27 cellular contexts compared by ENCODE assay signal in genomic region chr16:2484898-2485508, GRCh38. TPM values are rescaled to one million over a fixed set of nuclear protein-coding genes. Genes with fewer than 3 reads are reported as not detected.
DNase-seq lines count a peak whose midpoint lies in the region; ATAC-seq and TF ChIP-seq lines count a peak whose summit lies in the region.
"Had no signal": no experiment of that assay in that cellular context is flagged by ENCODE, and none has a peak within 500 bp of the region (broad histone marks: within the 10 kb centered on the region; RNA-seq: fewer than 3 reads in every experiment).

No MANE protein-coding gene starts in this region.

- WGBS in right cardiac atrium: 85% methylated on average over 13 of the region's 13 CpGs
- WGBS in heart right ventricle, 2 donors: 86% methylated on average over 13 of the region's 13 CpGs

- DNase-seq in right cardiac atrium (peak in 2 of 3 donors; percentile 25 to 50), heart right ventricle (no peak), naive B cell (no peak), Caco-2 (no peak), NCI-H2107 (lab: John Stamatoyannopoulos, UW) (no peak), activated gamma-delta T cell (lab: John Stamatoyannopoulos, UW) (no peak)
- DNase-seq: activated CD4-positive, CD25-positive, alpha-beta regulatory T cell treated with anti-CD3 and anti-CD28 coated beads, Interleukin-2, amount 50 U/mL, for 72 hours; activated CD8-positive, alpha-beta memory T cell treated with anti-CD3 and anti-CD28 coated beads for 24 hours; activated naive CD4-positive, alpha-beta T cell treated with Interleukin-2 at 50 U/mL for 16 hours; activated T-cell treated with anti-CD3 and anti-CD28 coated beads, Interleukin-2, amount 50 U/mL, for 24 hours; anterior cingulate cortex; CD4-positive, CD25-positive, alpha-beta regulatory T cell; DMS153; mesendoderm; NCI-H1930; NCI-H345; NCI-H774; OCI-M1; sigmoid colon; stimulated activated CD8-positive, alpha-beta memory T cell treated with anti-CD3 and anti-CD28 coated beads, Interleukin-4, amount 100 ng/mL, for 48 hours had no signal

- H3K4me1 Mint-ChIP-seq in dendritic cell treated with granulocyte-macrophage colony-stimulating factor and Interleukin-4, amounts not matched to agents 40 ng/mL and 50 ng/mL, for 4 days (ENCODE audit: low read depth): peaks cover 66% of the 10 kb centered on the region
- peaks cover 19 to 34% (median 21%) of the 10 kb centered on the region in 3 donors for H3K4me1 Mint-ChIP-seq in naive B cell
- H3K4me1 Mint-ChIP-seq in Caco-2 (ENCODE audit: low read depth, unreplicated experiment): peaks cover 17% of the 10 kb centered on the region

- H3K36me3 ChIP-seq in heart right ventricle: no peaks in the 10 kb centered on the region
- H3K36me3 ChIP-seq in Caco-2 (ENCODE audit: control insufficient read depth, insufficient read depth, low read length): no peaks in the 10 kb centered on the region
- H3K36me3 ChIP-seq: HAP-1 had no signal

- H3K27me3 ChIP-seq in right cardiac atrium (ENCODE audit: control insufficient read depth, insufficient read depth) (no peaks in the 10 kb centered on the region), heart right ventricle (no peaks in the 10 kb centered on the region), Caco-2 (replicated peaks; ENCODE audit: control insufficient read depth, insufficient read depth, low read length) (no peaks in the 10 kb centered on the region)
- H3K27me3 ChIP-seq: sigmoid colon had no signal

- H3K4me3 ChIP-seq in right cardiac atrium (ENCODE audit: low read length) (no peak overlapping the region), heart right ventricle (no peak overlapping the region), Caco-2 (ENCODE audit: low read depth, low read length) (no peak overlapping the region)
- H3K4me3 ChIP-seq: GM12878, HAP-1, sigmoid colon had no signal

- BruUV-seq in Caco-2 (replicated peaks; lab: Mats Ljungman, UMichigan): no TSS peak

- no peaks in the 10 kb centered on the region for H3K4me1 ChIP-seq in right cardiac atrium (ENCODE audit: control insufficient read depth, insufficient read depth, low read length)
- H3K4me1 ChIP-seq in heart right ventricle: peaks cover 6 to 45% (median 29%) of the 10 kb centered on the region in 9 donors
- no peaks in the 10 kb centered on the region for H3K4me1 ChIP-seq in Caco-2
- H3K4me1 ChIP-seq: HAP-1, parathyroid adenoma had no signal

- peaks cover 19% of the 10 kb centered on the region for H3K36me3 Mint-ChIP-seq in dendritic cell treated with granulocyte-macrophage colony-stimulating factor and Interleukin-4, amounts not matched to agents 40 ng/mL and 50 ng/mL, for 4 days (ENCODE audit: low read depth)
- H3K36me3 Mint-ChIP-seq in naive B cell (no peaks in the 10 kb centered on the region), Caco-2 (ENCODE audit: insufficient read depth, unreplicated experiment) (peaks cover 9% of the 10 kb centered on the region)
- H3K36me3 Mint-ChIP-seq: CD4-positive, CD25-positive, alpha-beta regulatory T cell had no signal

- CTCF ChIA-PET in Caco-2 (lab: Charles Lee): interaction anchor here (1.6 kb wide), 1 partner anchor 11 kb away, joined by 4 read pairs; no protein-coding TSS in a partner anchor

- H3K27me3 Mint-ChIP-seq in dendritic cell treated with granulocyte-macrophage colony-stimulating factor and Interleukin-4, amounts not matched to agents 40 ng/mL and 50 ng/mL, for 4 days: peaks cover 6% of the 10 kb centered on the region
- H3K27me3 Mint-ChIP-seq in naive B cell: no peaks in the 10 kb centered on the region
- H3K27me3 Mint-ChIP-seq in Caco-2 (ENCODE audit: insufficient read depth, unreplicated experiment): no peaks in the 10 kb centered on the region
- H3K27me3 Mint-ChIP-seq: activated T-cell treated with anti-CD3 and anti-CD28 coated beads, Interleukin-2, amount 50 U/mL, for 24 hours; CD4-positive, CD25-positive, alpha-beta regulatory T cell; central memory CD8-positive, alpha-beta T cell had no signal

- H3K9me3 Mint-ChIP-seq in dendritic cell treated with granulocyte-macrophage colony-stimulating factor and Interleukin-4, amounts not matched to agents 40 ng/mL and 50 ng/mL, for 4 days: no peaks in the 10 kb centered on the region
- H3K9me3 Mint-ChIP-seq in naive B cell (no peaks in the 10 kb centered on the region), Caco-2 (ENCODE audit: unreplicated experiment) (no peaks in the 10 kb centered on the region)
- H3K9me3 Mint-ChIP-seq: activated T-cell treated with anti-CD3 and anti-CD28 coated beads, Interleukin-2, amount 50 U/mL, for 24 hours; CD4-positive, CD25-positive, alpha-beta regulatory T cell; central memory CD8-positive, alpha-beta T cell had no signal

- peak overlapping the region; percentile 92 for H3K27ac Mint-ChIP-seq in dendritic cell treated with granulocyte-macrophage colony-stimulating factor and Interleukin-4, amounts not matched to agents 40 ng/mL and 50 ng/mL, for 4 days
- H3K27ac Mint-ChIP-seq in naive B cell: peak overlapping the region in 4 of 6 donors; percentile 30 to 76 (median 56)
- no peak overlapping the region for H3K27ac Mint-ChIP-seq in Caco-2 (ENCODE audit: unreplicated experiment)
- H3K27ac Mint-ChIP-seq: CD4-positive, CD25-positive, alpha-beta regulatory T cell had no signal

- POLR2A ChIA-PET in Caco-2 (lab: Charles Lee): no interaction called here

- H3K27ac ChIP-seq in right cardiac atrium (ENCODE audit: low read length) (no peak overlapping the region), heart right ventricle (peak overlapping the region in 3 of 10 donors; percentile 32 to 62 (median 60))
- H3K27ac ChIP-seq: parathyroid adenoma had no signal

- intact Hi-C loops in right cardiac atrium (cut with DNase I) (no loop called here), heart right ventricle (cut with DNase I) (loop anchor here in 2 of 10 donors (5.0 to 10.0 kb wide), 2 partner anchors 50 to 143 kb away; partner anchors contain the start of gene ABCA3 (in 1 of the 2)), Caco-2 (cut with micrococcal nuclease; ENCODE audit: unreplicated experiment) (no loop called here)
- intact Hi-C loops in dendritic cell treated with granulocyte-macrophage colony-stimulating factor and Interleukin-4, amounts not matched to agents 40 ng/mL and 50 ng/mL, for 4 days (cut with micrococcal nuclease): no loop called here

- H3K9me3 ChIP-seq in right cardiac atrium (ENCODE audit: control insufficient read depth, low read length) (no peaks in the 10 kb centered on the region), heart right ventricle (no peaks in the 10 kb centered on the region), Caco-2 (no peaks in the 10 kb centered on the region)
- H3K9me3 ChIP-seq: HAP-1, sigmoid colon had no signal

- no peak for ATAC-seq in right cardiac atrium
- no peak for ATAC-seq in heart right ventricle
- no peak for ATAC-seq in naive B cell (ENCODE audit: low read depth in 2 of 2)
- ATAC-seq: GM12878 had no signal

- no peak for TF ChIP-seq CTCF in heart right ventricle (IDR thresholded peaks at IDR 0.05)
- no peak for TF ChIP-seq CTCF in Caco-2 (IDR thresholded peaks at IDR 0.05; ENCODE audit: insufficient read depth in 1 of 2, low read depth in 1 of 2, low read length in 1 of 2, severe bottlenecking in 1 of 2, unreplicated experiment in 1 of 2)

- no peak overlapping the region for H3K4me3 Mint-ChIP-seq in dendritic cell treated with granulocyte-macrophage colony-stimulating factor and Interleukin-4, amounts not matched to agents 40 ng/mL and 50 ng/mL, for 4 days
- H3K4me3 Mint-ChIP-seq in naive B cell (peak overlapping the region in 1 of 8 donors; percentile 31), Caco-2 (ENCODE audit: unreplicated experiment) (no peak overlapping the region)
- H3K4me3 Mint-ChIP-seq: activated T-cell treated with anti-CD3 and anti-CD28 coated beads, Interleukin-2, amount 50 U/mL, for 24 hours; CD4-positive, CD25-positive, alpha-beta regulatory T cell; central memory CD8-positive, alpha-beta T cell had no signal

RNA-seq across cellular contexts. Expression of gene TBC1D24, which starts 10.1 kb away (rescaled TPM):
- total RNA-seq in right cardiac atrium: 10 to 100 TPM; 11.6 to 15.5 (median 13.0) TPM
- 5.7 TPM for polyA plus RNA-seq in right cardiac atrium
- total RNA-seq in heart right ventricle: 10 to 100 TPM in 4 of 10 donors, 1 to 10 TPM in 6; 6.2 to 14.9 (median 9.2) TPM
- 1 to 10 TPM; 3.4 to 5.4 TPM for polyA plus RNA-seq in heart right ventricle
- 1 to 10 TPM in 4 of 6 donors, under 1 TPM in 2; 0.22 to 3.3 (median 2.5) TPM for polyA plus RNA-seq in naive B cell (ENCODE audit: low read depth in 6 of 6)
- total RNA-seq in Caco-2 (2022): 20.8 and 22.6 TPM in 2 replicates

RNA-seq across cellular contexts. Expression of gene NTN3, which starts 13.9 kb away (rescaled TPM):
- total RNA-seq in right cardiac atrium: 1 to 10 TPM in 2 of 4 donors, under 1 TPM in 2; 0.50 to 1.8 (median 0.90) TPM
- 0.59 TPM for polyA plus RNA-seq in right cardiac atrium
- under 1 TPM in 3 of 10 donors, not detected in 7; 0.12 to 0.18 (median 0.17) TPM for total RNA-seq in heart right ventricle
- not detected for polyA plus RNA-seq in heart right ventricle
- polyA plus RNA-seq in naive B cell (ENCODE audit: low read depth in 6 of 6): not detected
- total RNA-seq in Caco-2 (2022): 0.30 and 0.39 TPM in 2 replicates
- total RNA-seq: CD4-positive, CD25-positive, alpha-beta regulatory T cell; GM12878; ureter had no signal
- polyA plus RNA-seq: CD4-positive, CD25-positive, alpha-beta regulatory T cell; keratinocyte had no signal

RNA-seq across cellular contexts. Expression of gene TEDC2, which starts 25.1 kb away (rescaled TPM):
- total RNA-seq in right cardiac atrium (1 to 10 TPM in 2 of 4 donors, under 1 TPM in 2; 0.58 to 2.2 (median 1.2) TPM), heart right ventricle (1 to 10 TPM in 4 of 10 donors, under 1 TPM in 6; 0.47 to 1.9 (median 0.95) TPM), Caco-2 (2022) (29.0 and 30.6 TPM in 2 replicates)
- polyA plus RNA-seq in right cardiac atrium (1.5 TPM), heart right ventricle (1 to 10 TPM in 1 of 2 donors, under 1 TPM in 1; 0.29 to 2.3 TPM), naive B cell (ENCODE audit: low read depth in 6 of 6) (1 to 10 TPM in 1 of 6 donors, under 1 TPM in 3, not detected in 2; 0.16 to 1.7 (median 0.58) TPM)
- total RNA-seq: CD4-positive, CD25-positive, alpha-beta regulatory T cell had no signal

RNA-seq across cellular contexts. Expression of gene ATP6V0C, which starts 28.7 kb away (rescaled TPM):
- total RNA-seq in right cardiac atrium (100 to 1,000 TPM; 153 to 180 (median 179) TPM), heart right ventricle (100 to 1,000 TPM; 104 to 209 (median 130) TPM), Caco-2 (2022) (200 and 204 TPM in 2 replicates)
- polyA plus RNA-seq in right cardiac atrium (206 TPM), heart right ventricle (100 to 1,000 TPM in 1 of 2 donors, 10 to 100 TPM in 1; 58.5 to 243 TPM), naive B cell (ENCODE audit: low read depth in 6 of 6) (100 to 1,000 TPM in 3 of 6 donors, 10 to 100 TPM in 3; 75.4 to 114 (median 98.1) TPM)

RNA-seq across cellular contexts. Expression of gene AMDHD2, which starts 35.2 kb away (rescaled TPM):
- total RNA-seq in right cardiac atrium: 10 to 100 TPM; 10.6 to 16.5 (median 14.4) TPM
- 12.1 TPM for polyA plus RNA-seq in right cardiac atrium
- total RNA-seq in heart right ventricle: 10 to 100 TPM in 5 of 10 donors, 1 to 10 TPM in 5; 7.1 to 20.1 (median 9.4) TPM
- 10 to 100 TPM; 12.2 to 20.8 TPM for polyA plus RNA-seq in heart right ventricle
- polyA plus RNA-seq in naive B cell (ENCODE audit: low read depth in 6 of 6): 10 to 100 TPM; 17.6 to 24.0 (median 20.5) TPM
- 62.3 and 67.2 TPM in 2 replicates for total RNA-seq in Caco-2 (2022)

Comparison
In these comparisons a context has a peak if more than half of its experiments do, and no peak if none do; other contexts are left out.
1. DNase-seq: peak in right cardiac atrium (2 of 3); none in heart right ventricle (0 of 2), naive B cell (single experiment), Caco-2 (0 of 2), NCI-H2107 (single experiment) and activated gamma-delta T cell (single experiment).